In the genomic region with DNA sequence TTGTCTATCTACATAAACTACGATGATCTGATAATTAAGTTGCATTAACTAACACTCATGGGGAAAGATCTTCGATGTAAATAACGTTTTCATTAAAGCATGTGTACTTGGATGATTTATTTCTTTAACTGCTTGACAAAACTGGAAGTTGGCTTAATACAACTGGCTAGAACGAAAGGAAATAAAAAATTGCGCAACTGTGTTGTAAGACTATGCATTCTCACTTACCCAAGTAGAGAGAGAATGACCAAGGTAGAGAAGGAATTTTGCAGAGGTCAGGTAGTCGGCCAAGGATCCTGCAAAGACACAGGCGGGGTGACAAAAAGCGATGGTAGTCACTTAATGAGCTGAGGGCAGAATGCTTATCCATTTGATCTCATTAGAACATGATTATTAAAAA, we compare ENCODE assay signal across 8 cellular contexts. TPM values are rescaled to one million over a fixed set of nuclear protein-coding genes. Genes with fewer than 3 reads are reported as not detected.
DNase-seq lines count a peak whose midpoint lies in the region; ATAC-seq and TF ChIP-seq lines count a peak whose summit lies in the region.

No MANE protein-coding gene starts in this region.

- H3K4me3 ChIP-seq in dorsolateral prefrontal cortex (peak overlapping the region in 56 of 59 donors; percentile 52 to 79 (median 64)), muscle layer of colon (ENCODE audit: low read depth in 1 of 2, low read length in 2 of 2) (peak overlapping the region; percentile 45 to 98)

- H3K27me3 ChIP-seq in dorsolateral prefrontal cortex (peaks cover 0 to 34% (median 5%) of the 10 kb centered on the region in 45 donors), muscle layer of colon (ENCODE audit: control insufficient read depth in 1 of 2, insufficient read depth in 2 of 2, low read length in 2 of 2) (no peaks in the 10 kb centered on the region)

- no peak for TF ChIP-seq CTCF in dorsolateral prefrontal cortex (IDR thresholded peaks at IDR 0.05 in 54 of 56, conservative IDR thresholded peaks at IDR 0.05 in 2 of 56; ENCODE audit: low read depth in 1 of 56, partially characterized antibody in 56 of 56)
- TF ChIP-seq CTCF in GM13976 (IDR thresholded peaks at IDR 0.05; ENCODE audit: borderline replicate concordance, control extremely low read depth, extremely low read depth, insufficient read depth, missing control alignments) = no peak

- H3K9me3 ChIP-seq in muscle layer of colon (ENCODE audit: low read length) = no peaks in the 10 kb centered on the region

- H3K4me1 ChIP-seq in muscle layer of colon (ENCODE audit: insufficient read depth, low read length) = peaks cover 9% of the 10 kb centered on the region

- in situ Hi-C loops in GM13976 (cut with MboI; ENCODE audit: low sequenced_read_pairs, unreplicated experiment) = no loop called here

- intact Hi-C loops in Right ventricle myocardium inferior (cut with DNase I) = no loop called here
- intact Hi-C loops in cardiac septum (cut with DNase I) = loop anchor here (5.0 kb wide), 1 partner anchor 83 kb away; the partner anchor contains the start of gene ASNSD1
- intact Hi-C loops in dorsolateral prefrontal cortex (cut with DNase I) = no loop called here

- DNase-seq in Right ventricle myocardium inferior (ENCODE audit: missing footprints) (no peak), cardiac septum (ENCODE audit: low spot score) (no peak), dorsolateral prefrontal cortex (no peak), middle frontal gyrus (ENCODE audit: extremely low spot score, low spot score) (no peak), GM13976 (ENCODE audit: low spot score) (no peak), NCI-H146 treated with DMSO at 0.1 percent for 48 hours (lab: John Stamatoyannopoulos, UW; ENCODE audit: unreplicated experiment) (no peak)

- H3K27ac ChIP-seq in dorsolateral prefrontal cortex (peak overlapping the region in 12 of 59 donors; percentile 31 to 91 (median 84)), muscle layer of colon (ENCODE audit: low read depth, low read length) (peak overlapping the region; percentile 45)

- peak; percentile 21 for ATAC-seq in Right ventricle myocardium inferior
- ATAC-seq in GM21723 (IDR thresholded peaks at IDR 0.05; ENCODE audit: unreplicated experiment) = no peak

- peaks cover 11% of the 10 kb centered on the region for H3K36me3 ChIP-seq in muscle layer of colon (ENCODE audit: insufficient read depth, low read length)

- no peak overlapping the region for H3K9ac ChIP-seq in muscle layer of colon (ENCODE audit: low read length)

RNA-seq across cellular contexts. Expression of gene SLC40A1, which starts 1.0 kb away (rescaled TPM):
- total RNA-seq in Right ventricle myocardium inferior (51.0 TPM), cardiac septum (30.3 TPM), dorsolateral prefrontal cortex (10 to 100 TPM in 23 of 120 experiments, 1 to 10 TPM in 97; 2.6 to 13.9 (median 7.7) TPM)
